Comparison of ENCODE assay signal across 1 cellular context in genomic region chr12:129696405-129696804, GRCh38.
TF ChIP-seq lines count a peak whose summit lies in the region.

No MANE protein-coding gene starts in this region.

TF ChIP-seq in GM23338, 12 proteins besides CTCF, POLR2A, EP300 and RAD21 (continued from another document):
- TF ChIP-seq REST (IDR thresholded peaks at IDR 0.05; ENCODE audit: unreplicated experiment), result no peak
- TF ChIP-seq ZNF462 (CRISPR knock-in tag; IDR thresholded peaks at IDR 0.05), result no peak
- TF ChIP-seq ETS1 (IDR thresholded peaks at IDR 0.05), result no peak
- TF ChIP-seq ZNF114 (CRISPR knock-in tag; IDR thresholded peaks at IDR 0.05), result no peak
- no peak for TF ChIP-seq POLR2AphosphoS5 (IDR thresholded peaks at IDR 0.05; ENCODE audit: low read depth)
- TF ChIP-seq JUNB (IDR thresholded peaks at IDR 0.05; ENCODE audit: unreplicated experiment), result no peak
- no peak for TF ChIP-seq NANOG (IDR thresholded peaks at IDR 0.05; ENCODE audit: borderline replicate concordance)
- TF ChIP-seq STAT1 (IDR thresholded peaks at IDR 0.05; ENCODE audit: unreplicated experiment), result no peak
- no peak for TF ChIP-seq EZH2 (IDR thresholded peaks at IDR 0.05; ENCODE audit: low read depth, unreplicated experiment)
